8 cellular contexts compared by ENCODE assay signal in genomic region chr6:31814677-31815024, GRCh38. TPM values are rescaled to one million over a fixed set of nuclear protein-coding genes. Genes with fewer than 3 reads are reported as not detected.
DNase-seq lines count a peak whose midpoint lies in the region; ATAC-seq and TF ChIP-seq lines count a peak whose summit lies in the region.

No MANE protein-coding gene starts in this region.

- POLR2A ChIA-PET in activated naive CD8-positive, alpha-beta T cell treated with anti-CD3 and anti-CD28 coated beads, Interleukin-2, amount 10 ng/mL, durations not matched to agents 7 days and 5 days (lab: Charles Lee), result interaction anchor here (0.8 to 3.3 kb wide), 13 partner anchors 8 to 1032 kb away, joined by 3 to 33 read pairs (median 6); partner anchors contain the start of genes ABHD16A, CLIC1, HSPA1B and LSM2

- no peaks in the 10 kb centered on the region for H3K27me3 Mint-ChIP-seq in activated naive CD8-positive, alpha-beta T cell treated with anti-CD3 and anti-CD28 coated beads, Interleukin-2, amount 10 ng/mL, durations not matched to agents 7 days and 5 days
- H3K27me3 Mint-ChIP-seq in nephron (ENCODE audit: low read depth), result no peaks in the 10 kb centered on the region

- peak overlapping the region; percentile 89 for H3K27ac ChIP-seq in SJSA1
- peak overlapping the region; percentile 97 to 98 for H3K27ac ChIP-seq in thoracic aorta

- ATAC-seq in activated naive CD8-positive, alpha-beta T cell treated with anti-CD3 and anti-CD28 coated beads, Interleukin-2, amount 10 ng/mL, durations not matched to agents 7 days and 5 days (ENCODE audit: low read depth), result peak; percentile 49
- ATAC-seq in thoracic aorta (ENCODE audit: insufficient number of reproducible peaks, low FRiP score, low read depth) (peak; percentile 78), GM18867 (IDR thresholded peaks at IDR 0.05; ENCODE audit: unreplicated experiment) (no peak)

- H3K36me3 Mint-ChIP-seq in activated naive CD8-positive, alpha-beta T cell treated with anti-CD3 and anti-CD28 coated beads, Interleukin-2, amount 10 ng/mL, durations not matched to agents 7 days and 5 days, result peaks cover 8% of the 10 kb centered on the region
- H3K36me3 Mint-ChIP-seq in nephron (ENCODE audit: low read depth), result peaks cover 11% of the 10 kb centered on the region

- H3K4me3 ChIP-seq in SJSA1 (peak overlapping the region; percentile 45), thoracic aorta (peak overlapping the region; percentile 81)

- H3K9ac ChIP-seq in ES-I3 (ENCODE audit: low read depth, low read length), result peak overlapping the region; percentile 79; the same call in 1 of the 2 replicates

- no peaks in the 10 kb centered on the region for H3K9me3 ChIP-seq in ES-I3 (ENCODE audit: control insufficient read depth, insufficient read depth, low read length)
- no peaks in the 10 kb centered on the region for H3K9me3 ChIP-seq in SJSA1 (replicated peaks)
- H3K9me3 ChIP-seq in thoracic aorta, result no peaks in the 10 kb centered on the region

- peak overlapping the region; percentile 94 for H3K4me3 Mint-ChIP-seq in activated naive CD8-positive, alpha-beta T cell treated with anti-CD3 and anti-CD28 coated beads, Interleukin-2, amount 10 ng/mL, durations not matched to agents 7 days and 5 days
- peak overlapping the region; percentile 89 to 90 (median 89) for H3K4me3 Mint-ChIP-seq in nephron

- H3K36me3 ChIP-seq in ES-I3 (ENCODE audit: insufficient read depth, low read length) (no peaks in the 10 kb centered on the region), SJSA1 (peaks cover 9% of the 10 kb centered on the region), thoracic aorta (no peaks in the 10 kb centered on the region)

- H3K4me1 Mint-ChIP-seq in activated naive CD8-positive, alpha-beta T cell treated with anti-CD3 and anti-CD28 coated beads, Interleukin-2, amount 10 ng/mL, durations not matched to agents 7 days and 5 days, result peaks cover 15% of the 10 kb centered on the region
- peaks cover 24% of the 10 kb centered on the region for H3K4me1 Mint-ChIP-seq in nephron

- H3K27me3 ChIP-seq in SJSA1 (replicated peaks), result no peaks in the 10 kb centered on the region
- no peaks in the 10 kb centered on the region for H3K27me3 ChIP-seq in thoracic aorta (replicated peaks; ENCODE audit: insufficient read depth)

- peak overlapping the region; percentile 87 for H3K27ac Mint-ChIP-seq in activated naive CD8-positive, alpha-beta T cell treated with anti-CD3 and anti-CD28 coated beads, Interleukin-2, amount 10 ng/mL, durations not matched to agents 7 days and 5 days
- peak overlapping the region; percentile 99 for H3K27ac Mint-ChIP-seq in nephron

- DNase-seq in LoVo (ENCODE audit: low spot score), result peak; percentile 83
- peak; percentile 81 to 96 for DNase-seq in SJSA1 (ENCODE audit: low read depth in 1 of 2, low spot score in 2 of 2)
- peak; percentile 62 for DNase-seq in activated naive CD8-positive, alpha-beta T cell treated with anti-CD3 and anti-CD28 coated beads, Interleukin-2, amount 10 ng/mL, durations not matched to agents 7 days and 5 days
- peak; percentile 65 for DNase-seq in germinal center (ENCODE audit: low spot score)
- DNase-seq in thoracic aorta (ENCODE audit: low spot score), result peak; percentile 96

- TF ChIP-seq CTCF in nephron (IDR thresholded peaks at IDR 0.05; ENCODE audit: unreplicated experiment in 3 of 3), result no peak
- no peak for TF ChIP-seq CTCF in thoracic aorta (IDR thresholded peaks at IDR 0.05)

- 0 out of 2 replicates have a peak, but pooled peaks cover 3% of the 10 kb centered on the region for H3K4me1 ChIP-seq in ES-I3 (ENCODE audit: insufficient read depth, low read length)
- H3K4me1 ChIP-seq in SJSA1 (replicated peaks), result peaks cover 31% of the 10 kb centered on the region
- H3K4me1 ChIP-seq in thoracic aorta (ENCODE audit: control insufficient read depth in 1 of 2, low read depth in 2 of 2), result peaks cover 15 to 29% of the 10 kb centered on the region in 2 donors

- H3K9me3 Mint-ChIP-seq in activated naive CD8-positive, alpha-beta T cell treated with anti-CD3 and anti-CD28 coated beads, Interleukin-2, amount 10 ng/mL, durations not matched to agents 7 days and 5 days, result no peaks in the 10 kb centered on the region
- H3K9me3 Mint-ChIP-seq in nephron, result peaks cover 14% of the 10 kb centered on the region

RNA-seq across cellular contexts. Expression of gene HSPA1L, which starts 0.4 kb away (rescaled TPM):
- total RNA-seq in SJSA1 (2014; rRNA removed; shearing (Covaris generic)), result 0.78 and 0.87 TPM in 2 replicates
- total RNA-seq in activated naive CD8-positive, alpha-beta T cell treated with anti-CD3 and anti-CD28 coated beads, Interleukin-2, amount 10 ng/mL, durations not matched to agents 7 days and 5 days, result 1 to 10 TPM; 3.3 to 4.5 TPM
- total RNA-seq in thoracic aorta, result 1 to 10 TPM; 1.1 to 1.2 TPM

RNA-seq across cellular contexts. Expression of gene HSPA1A, which starts 0.7 kb away (rescaled TPM):
- 211 and 214 TPM in 2 replicates for total RNA-seq in SJSA1 (2014; rRNA removed; shearing (Covaris generic))
- 10 to 100 TPM; 62.2 to 63.5 TPM for total RNA-seq in activated naive CD8-positive, alpha-beta T cell treated with anti-CD3 and anti-CD28 coated beads, Interleukin-2, amount 10 ng/mL, durations not matched to agents 7 days and 5 days
- 100 to 1,000 TPM; 240 to 354 TPM for total RNA-seq in thoracic aorta

RNA-seq across cellular contexts. Expression of gene LSM2, which starts 7.9 kb away (rescaled TPM):
- 72.6 and 89.4 TPM in 2 replicates for total RNA-seq in SJSA1 (2014; rRNA removed; shearing (Covaris generic))
- total RNA-seq in activated naive CD8-positive, alpha-beta T cell treated with anti-CD3 and anti-CD28 coated beads, Interleukin-2, amount 10 ng/mL, durations not matched to agents 7 days and 5 days, result 10 to 100 TPM; 89.9 to 97.9 TPM
- 10 to 100 TPM; 21.2 to 40.1 TPM for total RNA-seq in thoracic aorta

RNA-seq across cellular contexts. Expression of gene HSPA1B, which starts 12.9 kb away (rescaled TPM):
- total RNA-seq in SJSA1 (2014; rRNA removed; shearing (Covaris generic)), result 218 and 257 TPM in 2 replicates
- 10 to 100 TPM; 49.0 to 55.7 TPM for total RNA-seq in activated naive CD8-positive, alpha-beta T cell treated with anti-CD3 and anti-CD28 coated beads, Interleukin-2, amount 10 ng/mL, durations not matched to agents 7 days and 5 days
- 100 to 1,000 TPM; 178 to 262 TPM for total RNA-seq in thoracic aorta

RNA-seq across cellular contexts. Expression of gene VARS1, which starts 19.1 kb away (rescaled TPM):
- total RNA-seq in SJSA1 (2014; rRNA removed; shearing (Covaris generic)), result 23.1 and 39.5 TPM in 2 replicates
- total RNA-seq in activated naive CD8-positive, alpha-beta T cell treated with anti-CD3 and anti-CD28 coated beads, Interleukin-2, amount 10 ng/mL, durations not matched to agents 7 days and 5 days, result 10 to 100 TPM; 68.2 to 75.3 TPM
- total RNA-seq in thoracic aorta, result 10 to 100 TPM; 24.8 to 46.8 TPM
